In genomic region chr2:186991766-186992417, GRCh38 we compare ENCODE assay signal across 17 cellular contexts.
DNase-seq lines count a peak whose midpoint lies in the region; ATAC-seq, FAIRE-seq and TF ChIP-seq lines count a peak whose summit lies in the region.
"Had no signal": no experiment of that assay in that cellular context is flagged by ENCODE, and none has a peak within 500 bp of the region (broad histone marks: within the 10 kb centered on the region; RNA-seq: fewer than 3 reads in every experiment).

No MANE protein-coding gene starts in this region.

- no peak overlapping the region for H3K9ac ChIP-seq in liver (ENCODE audit: low read depth in 1 of 2, low read length in 2 of 2)
- H3K9ac ChIP-seq in HepG2 (ENCODE audit: insufficient read depth, low read depth, low read length): no peak overlapping the region

- no peak for DNase-seq in HepG2 (ENCODE audit: low spot score)
- no peak for DNase-seq in left ventricle myocardium superior
- DNase-seq in upper lobe of right lung: no peak
- no peak for DNase-seq in PC-9
- DNase-seq in C1 segment of cervical spinal cord (lab: John Stamatoyannopoulos, UW): no peak
- no peak for DNase-seq in A172 (ENCODE audit: low spot score)
- DNase-seq: activated gamma-delta T cell treated with Interleukin-2 at 50 U/mL for 16 hours; body of pancreas; DMS153; effector memory CD4-positive, alpha-beta T cell; Karpas-422; NCI-H187; NK-92 treated with Interleukin-12 subunit alpha and Interleukin-12 subunit beta, amount 100 ng/mL, for 24 hours; WERI-Rb-1 had no signal

- H3K27ac ChIP-seq in liver (ENCODE audit: low read depth in 1 of 2, low read length in 2 of 2) (no peak overlapping the region), HepG2 (ENCODE audit: extremely low read length, insufficient read depth, low read length) (no peak overlapping the region), upper lobe of right lung (no peak overlapping the region), PC-9 (no peak overlapping the region)
- H3K27ac ChIP-seq: body of pancreas, WERI-Rb-1 had no signal

- ATAC-seq in HepG2: no peak
- ATAC-seq in left ventricle myocardium superior: peak; percentile 45
- ATAC-seq in upper lobe of right lung: no peak
- ATAC-seq: body of pancreas had no signal

- H3K9me3 ChIP-seq in liver (ENCODE audit: control insufficient read depth in 4 of 4, low read length in 3 of 4): peaks cover 0 to 5% (median 2%) of the 10 kb centered on the region in 4 donors
- H3K9me3 ChIP-seq in HepG2 (ENCODE audit: low read length): peaks cover 8% of the 10 kb centered on the region
- no peaks in the 10 kb centered on the region for H3K9me3 ChIP-seq in upper lobe of right lung
- no peaks in the 10 kb centered on the region for H3K9me3 ChIP-seq in PC-9 (ENCODE audit: insufficient read depth, low read depth)
- H3K9me3 ChIP-seq: body of pancreas had no signal

- POLR2A ChIA-PET in HepG2 (lab: Yijun Ruan, JAX): no interaction called here
- POLR2A ChIA-PET in PC-9 (lab: Charles Lee; ENCODE audit: unreplicated experiment): no interaction called here

- no peak for FAIRE-seq in HepG2 (lab: Jason Lieb, UNC)
- FAIRE-seq in TTC549 (lab: Jason Lieb, UNC): peak; percentile 52
- FAIRE-seq: frontal cortex had no signal

- H3K4me2 ChIP-seq in HepG2 (ENCODE audit: low read depth, low read length) (no peak overlapping the region), PC-9 (no peak overlapping the region)

- no peak for TF ChIP-seq POLR2A in HepG2 (IDR thresholded peaks at IDR 0.05; ENCODE audit: insufficient read depth in 1 of 2, low read depth in 2 of 2, low read length in 2 of 2)

- H3K27me3 ChIP-seq in liver (ENCODE audit: control insufficient read depth in 4 of 4, insufficient read depth in 4 of 4, low read length in 3 of 4) (peaks cover 0 to 4% (median 0%) of the 10 kb centered on the region in 4 donors), HepG2 (ENCODE audit: control insufficient read depth in 1 of 2, insufficient read depth in 2 of 2, low read length in 2 of 2) (no peaks in the 10 kb centered on the region), upper lobe of right lung (no peaks in the 10 kb centered on the region), PC-9 (ENCODE audit: insufficient read depth, low read depth) (no peaks in the 10 kb centered on the region)
- H3K27me3 ChIP-seq: body of pancreas had no signal

- BruUV-seq in HepG2 (replicated peaks; lab: Mats Ljungman, UMichigan) (no TSS peak), PC-9 (replicated peaks; lab: Mats Ljungman, UMichigan) (no TSS peak)

- H3K4me1 ChIP-seq in liver (ENCODE audit: control insufficient read depth in 4 of 4, insufficient read depth in 4 of 4, low read length in 3 of 4) (no peaks in the 10 kb centered on the region), HepG2 (ENCODE audit: insufficient read depth, low read length) (no peaks in the 10 kb centered on the region), upper lobe of right lung (no peaks in the 10 kb centered on the region), PC-9 (replicated peaks; ENCODE audit: insufficient read depth) (no peaks in the 10 kb centered on the region)
- H3K4me1 ChIP-seq: body of pancreas had no signal

- TF ChIP-seq EP300 in HepG2 (IDR thresholded peaks at IDR 0.05; ENCODE audit: low read depth in 2 of 2, low read length in 2 of 2): no peak
- no peak for TF ChIP-seq EP300 in HepG2 (CRISPR knock-in tag; IDR thresholded peaks at IDR 0.05; ENCODE audit: borderline replicate concordance)

- TF ChIP-seq RAD21 in liver (IDR thresholded peaks at IDR 0.05): peak; percentile 43 to 49
- no peak for TF ChIP-seq RAD21 in HepG2 (CRISPR knock-in tag; IDR thresholded peaks at IDR 0.05)

- no peaks in the 10 kb centered on the region for H3K9me2 ChIP-seq in PC-9 (ENCODE audit: insufficient read depth)

- no peak for TF ChIP-seq CTCF in liver (IDR thresholded peaks at IDR 0.05; ENCODE audit: low read depth, low read length, missing input control)
- TF ChIP-seq CTCF in HepG2 (CRISPR knock-in tag; IDR thresholded peaks at IDR 0.05): no peak
- TF ChIP-seq CTCF in upper lobe of right lung (IDR thresholded peaks at IDR 0.05): peak; percentile 26
- no peak for TF ChIP-seq CTCF in PC-9 (conservative IDR thresholded peaks at IDR 0.05)

- no peaks in the 10 kb centered on the region for H3F3A ChIP-seq in PC-9 (ENCODE audit: insufficient read depth, low read depth)

- CTCF ChIA-PET in HepG2 (lab: Yijun Ruan, JAX; ENCODE audit: low intra/inter-chr PET ratio, low total read pairs) (no interaction called here), PC-9 (lab: Charles Lee) (no interaction called here)

- intact Hi-C loops in HepG2 (cut with micrococcal nuclease; ENCODE audit: unreplicated experiment): no loop called here
- intact Hi-C loops in left ventricle myocardium superior (cut with micrococcal nuclease): no loop called here
- intact Hi-C loops in upper lobe of right lung (cut with DNase I): no loop called here
- intact Hi-C loops in PC-9 (cut with micrococcal nuclease; ENCODE audit: unreplicated experiment): no loop called here

- no peak overlapping the region for H3K4me3 ChIP-seq in liver (ENCODE audit: low read depth in 1 of 3, low read length in 3 of 3)
- no peak overlapping the region for H3K4me3 ChIP-seq in HepG2 (replicated peaks in 1 of 3; ENCODE audit: insufficient read depth in 1 of 3, low read depth in 2 of 3, low read length in 3 of 3)
- no peak overlapping the region for H3K4me3 ChIP-seq in upper lobe of right lung
- no peak overlapping the region for H3K4me3 ChIP-seq in PC-9
- H3K4me3 ChIP-seq: body of pancreas had no signal

- WGBS in liver: 76% methylated on average over 4 of the region's 4 CpGs
- 11% methylated on average over 4 of the region's 4 CpGs for WGBS in HepG2 (ENCODE audit: low lambda C conversion rate)

- H3K36me3 ChIP-seq in liver (ENCODE audit: control insufficient read depth in 4 of 4, insufficient read depth in 3 of 4, low read depth in 1 of 4, low read length in 3 of 4) (no peaks in the 10 kb centered on the region), HepG2 (replicated peaks in 1 of 2; ENCODE audit: control insufficient read depth in 1 of 2, insufficient read depth in 2 of 2, low read length in 2 of 2) (no peaks in the 10 kb centered on the region), upper lobe of right lung (no peaks in the 10 kb centered on the region), PC-9 (ENCODE audit: low read depth) (no peaks in the 10 kb centered on the region)
- H3K36me3 ChIP-seq: WERI-Rb-1 had no signal

- in situ Hi-C loops in HepG2 (cut with HindIII; ENCODE audit: extremely low pct_ligation_motif_present, low pct_unique_long_range_greater_than_20kb): no loop called here

- no peak overlapping the region for H2AFZ ChIP-seq in HepG2 (ENCODE audit: low read length)
- H2AFZ ChIP-seq in PC-9: no peak overlapping the region

- H3K79me2 ChIP-seq in HepG2 (ENCODE audit: insufficient read depth, low read length) (no peaks in the 10 kb centered on the region), PC-9 (ENCODE audit: low read depth) (no peaks in the 10 kb centered on the region)

- H4K20me1 ChIP-seq in HepG2 (ENCODE audit: insufficient read depth, low read length) (no peaks in the 10 kb centered on the region), PC-9 (ENCODE audit: insufficient read depth) (no peaks in the 10 kb centered on the region)

TF ChIP-seq in liver, 16 proteins besides CTCF, POLR2A, EP300 and RAD21 (continues in another document):
- TF ChIP-seq GABPA (IDR thresholded peaks at IDR 0.05 in 1 of 2, conservative IDR thresholded peaks at IDR 0.05 in 1 of 2) (no peak), TAF1 (conservative IDR thresholded peaks at IDR 0.05) (no peak), HNF4A (conservative IDR thresholded peaks at IDR 0.05) (no peak), FOXA1 (IDR thresholded peaks at IDR 0.05) (no peak), EGR1 (IDR thresholded peaks at IDR 0.05; ENCODE audit: low read depth in 2 of 2) (no peak), NR2F2 (IDR thresholded peaks at IDR 0.05) (no peak), SP1 (IDR thresholded peaks at IDR 0.05) (no peak), FOXA2 (IDR thresholded peaks at IDR 0.05) (no peak), RXRA (IDR thresholded peaks at IDR 0.05) (no peak), JUND (IDR thresholded peaks at IDR 0.05) (no peak), HNF4G (IDR thresholded peaks at IDR 0.05) (no peak)
- TF ChIP-seq, protein P1, sequence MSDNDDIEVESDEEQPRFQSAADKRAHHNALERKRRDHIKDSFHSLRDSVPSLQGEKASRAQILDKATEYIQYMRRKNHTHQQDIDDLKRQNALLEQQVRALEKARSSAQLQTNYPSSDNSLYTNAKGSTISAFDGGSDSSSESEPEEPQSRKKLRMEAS (IDR thresholded peaks at IDR 0.05): no peak
- TF ChIP-seq, protein P2, sequence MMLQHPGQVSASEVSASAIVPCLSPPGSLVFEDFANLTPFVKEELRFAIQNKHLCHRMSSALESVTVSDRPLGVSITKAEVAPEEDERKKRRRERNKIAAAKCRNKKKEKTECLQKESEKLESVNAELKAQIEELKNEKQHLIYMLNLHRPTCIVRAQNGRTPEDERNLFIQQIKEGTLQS (IDR thresholded peaks at IDR 0.05): no peak

TF ChIP-seq in HepG2, 621 proteins besides CTCF, POLR2A, EP300 and RAD21 (continues in another document):
- TF ChIP-seq, protein P3, sequence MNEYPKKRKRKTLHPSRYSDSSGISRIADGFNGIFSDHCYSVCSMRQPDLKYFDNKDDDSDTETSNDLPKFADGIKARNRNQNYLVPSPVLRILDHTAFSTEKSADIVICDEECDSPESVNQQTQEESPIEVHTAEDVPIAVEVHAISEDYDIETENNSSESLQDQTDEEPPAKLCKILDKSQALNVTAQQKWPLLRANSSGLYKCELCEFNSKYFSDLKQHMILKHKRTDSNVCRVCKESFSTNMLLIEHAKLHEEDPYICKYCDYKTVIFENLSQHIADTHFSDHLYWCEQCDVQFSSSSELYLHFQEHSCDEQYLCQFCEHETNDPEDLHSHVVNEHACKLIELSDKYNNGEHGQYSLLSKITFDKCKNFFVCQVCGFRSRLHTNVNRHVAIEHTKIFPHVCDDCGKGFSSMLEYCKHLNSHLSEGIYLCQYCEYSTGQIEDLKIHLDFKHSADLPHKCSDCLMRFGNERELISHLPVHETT (CRISPR knock-in tag; conservative IDR thresholded peaks at IDR 0.05): no peak
- TF ChIP-seq HNRNPH1 (optimal IDR thresholded peaks at IDR 0.05; ENCODE audit: low read depth, low read length) (no peak), ZNF878 (CRISPR knock-in tag; IDR thresholded peaks at IDR 0.05) (no peak), SUZ12 (IDR thresholded peaks at IDR 0.05; ENCODE audit: low read depth, low read length) (no peak), SKI (IDR thresholded peaks at IDR 0.05; ENCODE audit: partially characterized antibody) (no peak), SIN3B (IDR thresholded peaks at IDR 0.05; ENCODE audit: low read length) (no peak), STAT5B (CRISPR knock-in tag; IDR thresholded peaks at IDR 0.05) (no peak), ZBTB1 (CRISPR knock-in tag; IDR thresholded peaks at IDR 0.05; ENCODE audit: borderline replicate concordance) (no peak), GTF3A (CRISPR knock-in tag; conservative IDR thresholded peaks at IDR 0.05) (no peak), ZNF251 (CRISPR knock-in tag; IDR thresholded peaks at IDR 0.05) (no peak)
